10 cellular contexts compared by ENCODE assay signal in the genomic region with DNA sequence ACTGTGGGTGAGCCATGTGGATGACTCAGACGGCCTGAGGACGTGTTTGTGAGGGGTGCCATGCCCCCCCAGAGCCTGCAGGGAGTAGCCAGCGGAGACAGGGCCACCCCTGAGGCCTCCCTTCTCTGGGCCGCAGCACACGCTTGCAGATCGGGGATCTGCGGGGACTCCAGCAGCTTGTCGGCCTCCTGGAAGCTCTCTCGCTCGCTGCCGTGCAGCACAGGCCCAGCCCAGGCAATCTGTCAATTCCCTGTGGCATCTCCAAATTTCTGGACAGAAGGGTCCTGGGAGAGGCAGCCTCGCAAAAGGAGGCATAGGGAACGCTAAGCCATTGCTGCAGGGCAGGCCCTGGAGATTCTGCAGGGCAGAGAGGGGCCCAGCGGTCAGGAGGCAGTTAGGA. TPM values are rescaled to one million over a fixed set of nuclear protein-coding genes. Genes with fewer than 3 reads are reported as not detected.
"Had no signal": no experiment of that assay in that cellular context is flagged by ENCODE, and none has a peak within 500 bp of the region (broad histone marks: within the 10 kb centered on the region; RNA-seq: fewer than 3 reads in every experiment).

No MANE protein-coding gene starts in this region.

- H3K27ac Mint-ChIP-seq: GM23338, HFFc6, IgD-negative memory B cell had no signal

- DNase-seq: H9, HCEC 1CT, HFFc6, KG1 had no signal

- ATAC-seq: GM23338, HepG2 had no signal

- H3K4me2 ChIP-seq: GM23338 had no signal

- H3K9me3 Mint-ChIP-seq: GM23338, H9, IgD-negative memory B cell had no signal

- H3K36me3 Mint-ChIP-seq: IgD-negative memory B cell had no signal

- H3K4me3 ChIP-seq: GM23338 had no signal

- H2AFZ ChIP-seq: GM23338 had no signal

- H3K27ac ChIP-seq: HL-60 had no signal

- H3K4me3 Mint-ChIP-seq: GM23338, H9, HFFc6, IgD-negative memory B cell had no signal

- H3K4me1 Mint-ChIP-seq: IgD-negative memory B cell had no signal

RNA-seq across cellular contexts. Expression of a gene that starts 21.2 kb away (rescaled TPM):
- total RNA-seq: HepG2, HFFc6 had no signal
- polyA plus RNA-seq: HepG2 had no signal

RNA-seq across cellular contexts. Expression of a gene that starts 36.9 kb away (rescaled TPM):
- total RNA-seq: GM23338, H1, H9, HepG2, HFFc6, HT1080 had no signal
- polyA plus RNA-seq: GM23338, HepG2, IgD-negative memory B cell had no signal
